21 cellular contexts compared by ENCODE assay signal in the genomic region with DNA sequence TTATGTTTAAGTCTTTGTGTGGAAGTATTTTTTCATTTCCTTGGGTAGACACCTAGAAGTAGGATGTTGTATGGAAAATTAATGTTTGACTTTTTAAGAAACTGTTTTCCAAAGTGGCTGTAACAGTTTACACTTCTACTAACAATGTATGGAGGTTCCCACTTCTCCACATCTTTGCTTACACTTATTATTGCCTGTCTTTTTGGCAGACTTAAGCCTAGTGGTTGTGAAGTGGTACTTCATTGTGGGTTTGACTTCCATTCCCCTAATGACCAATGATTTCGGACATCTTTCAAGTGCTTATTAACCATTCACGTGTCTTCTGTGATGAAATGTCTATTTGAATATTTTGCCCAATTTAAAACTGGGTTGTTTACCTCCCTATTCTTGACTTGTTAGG.
DNase-seq lines count a peak whose midpoint lies in the region; ATAC-seq, FAIRE-seq and TF ChIP-seq lines count a peak whose summit lies in the region.
"Had no signal": no experiment of that assay in that cellular context is flagged by ENCODE, and none has a peak within 500 bp of the region (broad histone marks: within the 10 kb centered on the region; RNA-seq: fewer than 3 reads in every experiment).

No MANE protein-coding gene starts in this region.

- FAIRE-seq in astrocyte (lab: Jason Lieb, UNC) = peak; percentile 29

- H3K4me1 ChIP-seq in Caco-2 (peaks cover 43% of the 10 kb centered on the region), astrocyte (ENCODE audit: insufficient read depth, low read length) (peaks cover 44% of the 10 kb centered on the region)
- H3K4me1 ChIP-seq: BLaER1 had no signal

- intact Hi-C loops in Caco-2 (cut with micrococcal nuclease; ENCODE audit: unreplicated experiment) = no loop called here

- no peaks in the 10 kb centered on the region for H3K9me3 Mint-ChIP-seq in Caco-2 (ENCODE audit: unreplicated experiment)
- peaks cover 4% of the 10 kb centered on the region for H3K9me3 Mint-ChIP-seq in astrocyte (ENCODE audit: unreplicated experiment)
- H3K9me3 Mint-ChIP-seq: activated naive CD8-positive, alpha-beta T cell treated with anti-CD3 and anti-CD28 coated beads for 36 hours; effector memory CD8-positive, alpha-beta T cell had no signal

- no peaks in the 10 kb centered on the region for H3K79me2 ChIP-seq in astrocyte (ENCODE audit: insufficient read depth, low read length)

- DNase-seq in Caco-2 (no peak), astrocyte (ENCODE audit: low read depth) (no peak), kidney epithelial cell (ENCODE audit: low read depth) (no peak), AML-193 (lab: John Stamatoyannopoulos, UW) (no peak), NOMO-1 (lab: John Stamatoyannopoulos, UW; ENCODE audit: unreplicated experiment in 2 of 2) (no peak), NCI-H345 treated with DMSO at 0.1 percent for 48 hours (lab: John Stamatoyannopoulos, UW; ENCODE audit: unreplicated experiment) (no peak)
- no peak for DNase-seq in stimulated activated CD4-positive, alpha-beta T cell treated with anti-CD3 and anti-CD28 coated beads, Interleukin-4, amount 100 ng/mL, for 24 hours
- DNase-seq: activated CD4-positive, alpha-beta T cell treated with anti-CD3 and anti-CD28 coated beads for 36 hours; activated naive CD8-positive, alpha-beta T cell treated with anti-CD3 and anti-CD28 coated beads for 36 hours; central memory CD4-positive, alpha-beta T cell; effector memory CD8-positive, alpha-beta T cell; HCEC 1CT; NCI-H1105; right cardiac atrium; SIG-M5; stimulated activated CD4-positive, alpha-beta T cell treated with anti-CD3 and anti-CD28 coated beads, Interleukin-2, amount 100 ng/mL, for 48 hours; stimulated activated CD8-positive, alpha-beta memory T cell treated with anti-CD3 and anti-CD28 coated beads, Interleukin-4, amount 100 ng/mL, for 48 hours had no signal

- no peaks in the 10 kb centered on the region for H3K36me3 Mint-ChIP-seq in Caco-2 (ENCODE audit: insufficient read depth, unreplicated experiment)
- H3K36me3 Mint-ChIP-seq in astrocyte (ENCODE audit: low read depth, unreplicated experiment) = no peaks in the 10 kb centered on the region

- H3K27ac ChIP-seq in astrocyte (ENCODE audit: low read depth, low read length) = no peak overlapping the region
- H3K27ac ChIP-seq: BLaER1, neutrophil, suprapubic skin had no signal

- H3K4me2 ChIP-seq in astrocyte (ENCODE audit: low read length) = no peak overlapping the region
- H3K4me2 ChIP-seq: BLaER1 had no signal

- no peaks in the 10 kb centered on the region for H4K20me1 ChIP-seq in astrocyte (ENCODE audit: insufficient read depth, low read length)
- H4K20me1 ChIP-seq: BLaER1 had no signal

- H3K4me1 Mint-ChIP-seq in Caco-2 (ENCODE audit: low read depth, unreplicated experiment) = peaks cover 31% of the 10 kb centered on the region
- H3K4me1 Mint-ChIP-seq in astrocyte (ENCODE audit: low read depth, unreplicated experiment) = peaks cover 54% of the 10 kb centered on the region

- H3K27me3 Mint-ChIP-seq in Caco-2 (ENCODE audit: insufficient read depth, unreplicated experiment) (no peaks in the 10 kb centered on the region), astrocyte (ENCODE audit: low read depth, unreplicated experiment) (no peaks in the 10 kb centered on the region)
- H3K27me3 Mint-ChIP-seq: effector memory CD8-positive, alpha-beta T cell had no signal

- H3K36me3 ChIP-seq in Caco-2 (ENCODE audit: control insufficient read depth, insufficient read depth, low read length) (no peaks in the 10 kb centered on the region), astrocyte (ENCODE audit: insufficient read depth, low read length) (no peaks in the 10 kb centered on the region), kidney epithelial cell (ENCODE audit: control insufficient read depth, insufficient read depth, low read length) (no peaks in the 10 kb centered on the region)
- H3K36me3 ChIP-seq: BLaER1, neutrophil, suprapubic skin had no signal

- H3K27ac Mint-ChIP-seq in Caco-2 (ENCODE audit: unreplicated experiment) (no peak overlapping the region), astrocyte (ENCODE audit: unreplicated experiment) (peak overlapping the region; percentile 43)
- H3K27ac Mint-ChIP-seq: activated CD4-positive, alpha-beta T cell treated with anti-CD3 and anti-CD28 coated beads for 36 hours; activated naive CD8-positive, alpha-beta T cell treated with anti-CD3 and anti-CD28 coated beads for 36 hours; effector memory CD8-positive, alpha-beta T cell had no signal

- H3K9ac ChIP-seq in astrocyte (ENCODE audit: low read length) = no peak overlapping the region
- H3K9ac ChIP-seq: BLaER1 had no signal

- no peak overlapping the region for H3K4me3 ChIP-seq in Caco-2 (ENCODE audit: low read depth, low read length)
- H3K4me3 ChIP-seq in astrocyte (ENCODE audit: insufficient read depth, low read depth, low read length) = no peak overlapping the region
- no peak overlapping the region for H3K4me3 ChIP-seq in kidney epithelial cell (ENCODE audit: low read depth, low read length)
- H3K4me3 ChIP-seq: BLaER1, suprapubic skin had no signal

- POLR2A ChIA-PET in Caco-2 (lab: Charles Lee) = no interaction called here

- H3K9me3 ChIP-seq in Caco-2 (no peaks in the 10 kb centered on the region), astrocyte (ENCODE audit: insufficient read depth, low read depth, low read length) (no peaks in the 10 kb centered on the region)
- H3K9me3 ChIP-seq: BLaER1, neutrophil, suprapubic skin had no signal

- H3K27me3 ChIP-seq in Caco-2 (replicated peaks; ENCODE audit: control insufficient read depth, insufficient read depth, low read length) (no peaks in the 10 kb centered on the region), astrocyte (ENCODE audit: insufficient read depth, low read length) (no peaks in the 10 kb centered on the region), kidney epithelial cell (ENCODE audit: control insufficient read depth, insufficient read depth, low read length) (no peaks in the 10 kb centered on the region)
- H3K27me3 ChIP-seq: BLaER1, suprapubic skin had no signal

- TF ChIP-seq CTCF in Caco-2 (IDR thresholded peaks at IDR 0.05; ENCODE audit: insufficient read depth in 1 of 2, low read depth in 1 of 2, low read length in 1 of 2, severe bottlenecking in 1 of 2, unreplicated experiment in 1 of 2) (peak; percentile 8 to 16), astrocyte (IDR thresholded peaks at IDR 0.05; ENCODE audit: insufficient read depth, low read depth, low read length) (peak; percentile 11), kidney epithelial cell (IDR thresholded peaks at IDR 0.05; ENCODE audit: insufficient read depth, low read length, poor library complexity, severe bottlenecking) (peak; percentile 4)

- CTCF ChIA-PET in Caco-2 (lab: Charles Lee) = no interaction called here

- H3K4me3 Mint-ChIP-seq in Caco-2 (ENCODE audit: unreplicated experiment) = no peak overlapping the region
- H3K4me3 Mint-ChIP-seq in astrocyte (ENCODE audit: unreplicated experiment) = no peak overlapping the region
- H3K4me3 Mint-ChIP-seq: activated CD4-positive, alpha-beta T cell treated with anti-CD3 and anti-CD28 coated beads for 36 hours; activated naive CD8-positive, alpha-beta T cell treated with anti-CD3 and anti-CD28 coated beads for 36 hours; effector memory CD8-positive, alpha-beta T cell had no signal

- no peak overlapping the region for H2AFZ ChIP-seq in astrocyte (ENCODE audit: low read depth, low read length)

- ATAC-seq in GM18868 (IDR thresholded peaks at IDR 0.05; ENCODE audit: unreplicated experiment) = peak; percentile 23
- ATAC-seq: activated CD4-positive, alpha-beta T cell treated with anti-CD3 and anti-CD28 coated beads for 36 hours; effector memory CD8-positive, alpha-beta T cell; right cardiac atrium had no signal

- BruUV-seq in Caco-2 (replicated peaks; lab: Mats Ljungman, UMichigan) = no TSS peak
